1 cellular context compared by ENCODE assay signal in the genomic region with DNA sequence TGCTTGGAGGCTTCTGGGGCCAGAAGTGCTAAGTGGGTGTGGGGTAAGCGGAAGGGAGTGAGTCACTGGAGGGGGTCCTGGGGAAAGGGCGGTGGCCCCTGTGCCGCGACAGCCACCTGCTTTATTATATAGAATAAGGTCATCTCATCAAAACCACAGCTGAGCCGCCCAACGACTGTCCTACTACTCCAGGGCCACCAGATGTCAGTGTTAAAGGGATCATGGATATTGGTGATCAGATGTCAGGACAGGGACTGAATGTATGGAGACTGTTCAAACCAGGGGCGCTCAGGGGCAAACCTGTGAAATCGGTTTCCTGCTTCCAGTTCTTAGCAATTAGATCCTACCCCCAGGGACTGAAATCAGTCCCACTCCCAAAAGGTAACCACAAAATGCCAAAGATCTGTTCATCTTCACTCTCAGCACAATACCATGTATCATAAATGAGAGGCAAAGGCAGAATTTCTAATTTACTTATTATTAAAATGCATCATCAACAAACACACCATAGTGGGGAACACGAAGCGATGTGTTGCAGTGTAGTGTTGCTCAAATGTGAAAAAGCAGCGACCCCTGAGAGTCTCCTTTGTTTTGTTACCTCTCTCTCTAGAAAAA.
A peak's percentile ranks its signal among the peaks of the same experiment; 100 is the strongest.
TF ChIP-seq lines count a peak whose summit lies in the region.

No MANE protein-coding gene starts in this region.

TF ChIP-seq in K562, 482 proteins besides CTCF, POLR2A, EP300 and RAD21 (continued from another document):
- TF ChIP-seq, protein P1, sequence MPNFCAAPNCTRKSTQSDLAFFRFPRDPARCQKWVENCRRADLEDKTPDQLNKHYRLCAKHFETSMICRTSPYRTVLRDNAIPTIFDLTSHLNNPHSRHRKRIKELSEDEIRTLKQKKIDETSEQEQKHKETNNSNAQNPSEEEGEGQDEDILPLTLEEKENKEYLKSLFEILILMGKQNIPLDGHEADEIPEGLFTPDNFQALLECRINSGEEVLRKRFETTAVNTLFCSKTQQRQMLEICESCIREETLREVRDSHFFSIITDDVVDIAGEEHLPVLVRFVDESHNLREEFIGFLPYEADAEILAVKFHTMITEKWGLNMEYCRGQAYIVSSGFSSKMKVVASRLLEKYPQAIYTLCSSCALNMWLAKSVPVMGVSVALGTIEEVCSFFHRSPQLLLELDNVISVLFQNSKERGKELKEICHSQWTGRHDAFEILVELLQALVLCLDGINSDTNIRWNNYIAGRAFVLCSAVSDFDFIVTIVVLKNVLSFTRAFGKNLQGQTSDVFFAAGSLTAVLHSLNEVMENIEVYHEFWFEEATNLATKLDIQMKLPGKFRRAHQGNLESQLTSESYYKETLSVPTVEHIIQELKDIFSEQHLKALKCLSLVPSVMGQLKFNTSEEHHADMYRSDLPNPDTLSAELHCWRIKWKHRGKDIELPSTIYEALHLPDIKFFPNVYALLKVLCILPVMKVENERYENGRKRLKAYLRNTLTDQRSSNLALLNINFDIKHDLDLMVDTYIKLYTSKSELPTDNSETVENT (CRISPR knock-in tag; IDR thresholded peaks at IDR 0.05): no peak
- TF ChIP-seq, protein P2, sequence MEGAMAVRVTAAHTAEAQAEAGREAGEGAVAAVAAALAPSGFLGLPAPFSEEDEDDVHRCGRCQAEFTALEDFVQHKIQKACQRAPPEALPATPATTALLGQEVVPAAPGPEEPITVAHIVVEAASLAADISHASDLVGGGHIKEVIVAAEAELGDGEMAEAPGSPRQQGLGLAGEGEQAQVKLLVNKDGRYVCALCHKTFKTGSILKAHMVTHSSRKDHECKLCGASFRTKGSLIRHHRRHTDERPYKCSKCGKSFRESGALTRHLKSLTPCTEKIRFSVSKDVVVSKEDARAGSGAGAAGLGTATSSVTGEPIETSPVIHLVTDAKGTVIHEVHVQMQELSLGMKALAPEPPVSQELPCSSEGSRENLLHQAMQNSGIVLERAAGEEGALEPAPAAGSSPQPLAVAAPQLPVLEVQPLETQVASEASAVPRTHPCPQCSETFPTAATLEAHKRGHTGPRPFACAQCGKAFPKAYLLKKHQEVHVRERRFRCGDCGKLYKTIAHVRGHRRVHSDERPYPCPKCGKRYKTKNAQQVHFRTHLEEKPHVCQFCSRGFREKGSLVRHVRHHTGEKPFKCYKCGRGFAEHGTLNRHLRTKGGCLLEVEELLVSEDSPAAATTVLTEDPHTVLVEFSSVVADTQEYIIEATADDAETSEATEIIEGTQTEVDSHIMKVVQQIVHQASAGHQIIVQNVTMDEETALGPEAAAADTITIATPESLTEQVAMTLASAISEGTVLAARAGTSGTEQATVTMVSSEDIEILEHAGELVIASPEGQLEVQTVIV (CRISPR knock-in tag; IDR thresholded peaks at IDR 0.05; ENCODE audit: borderline replicate concordance): no peak
- TF ChIP-seq BMI1 (IDR thresholded peaks at IDR 0.05; ENCODE audit: low read length) (no peak), GTF2F1 (IDR thresholded peaks at IDR 0.05; ENCODE audit: low read depth, low read length) (no peak), TAF1 (IDR thresholded peaks at IDR 0.05; ENCODE audit: control insufficient read depth, extremely low read depth, insufficient read depth, low read length, severe bottlenecking) (no peak), ZFP36 (IDR thresholded peaks at IDR 0.05; ENCODE audit: low read depth, low read length, partially characterized antibody) (no peak), SOX6 (IDR thresholded peaks at IDR 0.05) (no peak), FOXJ3 (CRISPR knock-in tag; IDR thresholded peaks at IDR 0.05) (no peak), SMC3 (conservative IDR thresholded peaks at IDR 0.05; ENCODE audit: insufficient read depth, low read depth, low read length) (peak; percentile 42), PCBP1 (IDR thresholded peaks at IDR 0.05; ENCODE audit: low read depth, low read length, poor library complexity, severe bottlenecking) (no peak), PHB (CRISPR knock-in tag; IDR thresholded peaks at IDR 0.05) (no peak), ZNF707 (CRISPR knock-in tag; conservative IDR thresholded peaks at IDR 0.05) (no peak), NFE2 (IDR thresholded peaks at IDR 0.05; ENCODE audit: low read depth) (no peak)
- TF ChIP-seq, protein P3, sequence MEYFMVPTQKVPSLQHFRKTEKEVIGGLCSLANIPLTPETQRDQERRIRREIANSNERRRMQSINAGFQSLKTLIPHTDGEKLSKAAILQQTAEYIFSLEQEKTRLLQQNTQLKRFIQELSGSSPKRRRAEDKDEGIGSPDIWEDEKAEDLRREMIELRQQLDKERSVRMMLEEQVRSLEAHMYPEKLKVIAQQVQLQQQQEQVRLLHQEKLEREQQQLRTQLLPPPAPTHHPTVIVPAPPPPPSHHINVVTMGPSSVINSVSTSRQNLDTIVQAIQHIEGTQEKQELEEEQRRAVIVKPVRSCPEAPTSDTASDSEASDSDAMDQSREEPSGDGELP (CRISPR knock-in tag; IDR thresholded peaks at IDR 0.05; ENCODE audit: borderline replicate concordance): peak; percentile 36; the same call in 1 of the 2 replicates
- TF ChIP-seq, protein P4, sequence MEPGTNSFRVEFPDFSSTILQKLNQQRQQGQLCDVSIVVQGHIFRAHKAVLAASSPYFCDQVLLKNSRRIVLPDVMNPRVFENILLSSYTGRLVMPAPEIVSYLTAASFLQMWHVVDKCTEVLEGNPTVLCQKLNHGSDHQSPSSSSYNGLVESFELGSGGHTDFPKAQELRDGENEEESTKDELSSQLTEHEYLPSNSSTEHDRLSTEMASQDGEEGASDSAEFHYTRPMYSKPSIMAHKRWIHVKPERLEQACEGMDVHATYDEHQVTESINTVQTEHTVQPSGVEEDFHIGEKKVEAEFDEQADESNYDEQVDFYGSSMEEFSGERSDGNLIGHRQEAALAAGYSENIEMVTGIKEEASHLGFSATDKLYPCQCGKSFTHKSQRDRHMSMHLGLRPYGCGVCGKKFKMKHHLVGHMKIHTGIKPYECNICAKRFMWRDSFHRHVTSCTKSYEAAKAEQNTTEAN (CRISPR knock-in tag; IDR thresholded peaks at IDR 0.05): no peak
- TF ChIP-seq, protein P5, sequence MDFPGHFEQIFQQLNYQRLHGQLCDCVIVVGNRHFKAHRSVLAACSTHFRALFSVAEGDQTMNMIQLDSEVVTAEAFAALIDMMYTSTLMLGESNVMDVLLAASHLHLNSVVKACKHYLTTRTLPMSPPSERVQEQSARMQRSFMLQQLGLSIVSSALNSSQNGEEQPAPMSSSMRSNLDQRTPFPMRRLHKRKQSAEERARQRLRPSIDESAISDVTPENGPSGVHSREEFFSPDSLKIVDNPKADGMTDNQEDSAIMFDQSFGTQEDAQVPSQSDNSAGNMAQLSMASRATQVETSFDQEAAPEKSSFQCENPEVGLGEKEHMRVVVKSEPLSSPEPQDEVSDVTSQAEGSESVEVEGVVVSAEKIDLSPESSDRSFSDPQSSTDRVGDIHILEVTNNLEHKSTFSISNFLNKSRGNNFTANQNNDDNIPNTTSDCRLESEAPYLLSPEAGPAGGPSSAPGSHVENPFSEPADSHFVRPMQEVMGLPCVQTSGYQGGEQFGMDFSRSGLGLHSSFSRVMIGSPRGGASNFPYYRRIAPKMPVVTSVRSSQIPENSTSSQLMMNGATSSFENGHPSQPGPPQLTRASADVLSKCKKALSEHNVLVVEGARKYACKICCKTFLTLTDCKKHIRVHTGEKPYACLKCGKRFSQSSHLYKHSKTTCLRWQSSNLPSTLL (IDR thresholded peaks at IDR 0.05): no peak
- TF ChIP-seq, protein P6, sequence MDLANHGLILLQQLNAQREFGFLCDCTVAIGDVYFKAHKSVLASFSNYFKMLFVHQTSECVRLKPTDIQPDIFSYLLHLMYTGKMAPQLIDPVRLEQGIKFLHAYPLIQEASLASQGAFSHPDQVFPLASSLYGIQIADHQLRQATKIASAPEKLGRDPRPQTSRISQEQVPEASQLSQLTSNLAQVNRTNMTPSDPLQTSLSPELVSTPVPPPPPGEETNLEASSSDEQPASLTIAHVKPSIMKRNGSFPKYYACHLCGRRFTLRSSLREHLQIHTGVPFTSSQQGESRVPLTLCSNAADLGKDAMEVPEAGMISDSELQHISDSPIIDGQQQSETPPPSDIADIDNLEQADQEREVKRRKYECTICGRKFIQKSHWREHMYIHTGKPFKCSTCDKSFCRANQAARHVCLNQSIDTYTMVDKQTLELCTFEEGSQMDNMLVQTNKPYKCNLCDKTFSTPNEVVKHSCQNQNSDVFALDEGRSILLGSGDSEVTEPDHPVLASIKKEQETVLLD (IDR thresholded peaks at IDR 0.05): no peak
